18 cellular contexts compared by ENCODE assay signal in the genomic region with DNA sequence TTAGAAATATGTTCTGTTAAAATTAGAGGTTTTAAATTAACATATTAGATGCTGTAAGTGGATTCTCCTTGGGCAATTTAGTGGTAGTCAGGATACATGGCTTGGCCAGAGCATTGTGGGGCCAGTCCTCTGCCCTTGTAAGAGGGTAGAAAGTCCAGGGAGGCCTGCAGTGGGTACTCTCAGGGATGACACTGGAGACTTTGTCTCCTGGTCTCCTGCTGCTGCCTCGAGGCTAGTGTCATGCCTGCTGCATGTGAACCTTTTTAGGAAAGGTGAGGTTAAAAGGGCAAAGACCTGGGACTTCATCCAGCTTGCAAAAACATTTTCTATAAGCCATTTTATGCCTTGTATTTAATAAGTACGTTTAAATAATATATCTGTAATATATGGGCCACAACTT.
"Had no signal": no experiment of that assay in that cellular context is flagged by ENCODE, and none has a peak within 500 bp of the region (broad histone marks: within the 10 kb centered on the region; RNA-seq: fewer than 3 reads in every experiment).

No MANE protein-coding gene starts in this region.

- H3K27ac ChIP-seq: colonic mucosa, esophagus muscularis mucosa, foreskin keratinocyte, gastroesophageal sphincter, heart left ventricle, hepatocyte, left ventricle myocardium inferior, lower lobe of right lung had no signal

- H3K36me3 Mint-ChIP-seq: immature natural killer cell, mesothelial cell of epicardium had no signal

- H3K36me3 ChIP-seq: colonic mucosa, esophagus muscularis mucosa, gastroesophageal sphincter, heart left ventricle, left ventricle myocardium inferior, lower lobe of right lung had no signal

- H3K4me2 ChIP-seq: hepatocyte had no signal

- ATAC-seq: effector memory CD8-positive, alpha-beta T cell; foreskin keratinocyte; gastroesophageal sphincter; heart left ventricle; left cardiac atrium; lower lobe of right lung; mucosa of descending colon had no signal

- H3K27me3 ChIP-seq: colonic mucosa, esophagus muscularis mucosa, gastroesophageal sphincter had no signal

- H3K4me3 ChIP-seq: colonic mucosa, esophagus muscularis mucosa, gastroesophageal sphincter, heart left ventricle, hepatocyte, left ventricle myocardium inferior, lower lobe of right lung, mucosa of descending colon had no signal

- H3K27ac Mint-ChIP-seq: dendritic cell treated with granulocyte-macrophage colony-stimulating factor and Interleukin-4, amounts not matched to agents 40 ng/mL and 50 ng/mL, for 4 days; effector memory CD8-positive, alpha-beta T cell; immature natural killer cell; mesothelial cell of epicardium had no signal

- DNase-seq: cortex of kidney; effector CD8-positive, alpha-beta T cell; effector memory CD8-positive, alpha-beta T cell; foreskin keratinocyte; heart left ventricle; hypothalamus; immature natural killer cell; left cardiac atrium; left ventricle myocardium inferior; lower lobe of right lung; mesenchymal stem cell had no signal

- H3K9me3 Mint-ChIP-seq: dendritic cell treated with granulocyte-macrophage colony-stimulating factor and Interleukin-4, amounts not matched to agents 40 ng/mL and 50 ng/mL, for 4 days; effector memory CD8-positive, alpha-beta T cell; immature natural killer cell had no signal

- H3K4me1 ChIP-seq: colonic mucosa, foreskin keratinocyte, heart left ventricle, left ventricle myocardium inferior, lower lobe of right lung had no signal

- H2AFZ ChIP-seq: hepatocyte had no signal

- H3K9me3 ChIP-seq: colonic mucosa, esophagus muscularis mucosa, gastroesophageal sphincter, heart left ventricle, left ventricle myocardium inferior, lower lobe of right lung, mucosa of descending colon had no signal

- H3K4me1 Mint-ChIP-seq: immature natural killer cell had no signal

- H3K79me2 ChIP-seq: hepatocyte had no signal

- H3K4me3 Mint-ChIP-seq: dendritic cell treated with granulocyte-macrophage colony-stimulating factor and Interleukin-4, amounts not matched to agents 40 ng/mL and 50 ng/mL, for 4 days; effector memory CD8-positive, alpha-beta T cell; immature natural killer cell; mesothelial cell of epicardium had no signal
